ENCODE assay signal across 11 cellular contexts in genomic region chr4:27702710-27703431, GRCh38.
DNase-seq lines count a peak whose midpoint lies in the region; ATAC-seq and TF ChIP-seq lines count a peak whose summit lies in the region.
"Had no signal": no experiment of that assay in that cellular context is flagged by ENCODE, and none has a peak within 500 bp of the region (broad histone marks: within the 10 kb centered on the region; RNA-seq: fewer than 3 reads in every experiment).

No MANE protein-coding gene starts in this region.

- POLR2A ChIA-PET in activated CD8-positive, alpha-beta T cell treated with anti-CD3 and anti-CD28 coated beads for 36 hours (lab: Charles Lee) = interaction anchor here (0.7 kb wide), 1 partner anchor 864 kb away, joined by 3 read pairs; no protein-coding TSS in a partner anchor
- POLR2A ChIA-PET in activated CD8-positive, alpha-beta T cell treated with anti-CD3 and anti-CD28 coated beads, Interleukin-2, amount 10 ng/mL, durations not matched to agents 7 days and 5 days (lab: Charles Lee) = no interaction called here

- no peak for TF ChIP-seq CTCF in activated CD8-positive, alpha-beta T cell treated with anti-CD3 and anti-CD28 coated beads for 36 hours (IDR thresholded peaks at IDR 0.05)
- TF ChIP-seq CTCF in epithelial cell of esophagus (IDR thresholded peaks at IDR 0.05; ENCODE audit: insufficient read depth, low read depth, low read length, missing control alignments) (peak; percentile 27), body of pancreas (IDR thresholded peaks at IDR 0.05) (peak in 1 of 7 experiments; percentile 4)

- no peaks in the 10 kb centered on the region for H3K27me3 ChIP-seq in body of pancreas

- H3K36me3 ChIP-seq in body of pancreas (replicated peaks in 1 of 2; ENCODE audit: insufficient read depth in 1 of 2, low read depth in 2 of 2) = no peaks in the 10 kb centered on the region

- no peak overlapping the region for H3K27ac Mint-ChIP-seq in activated CD8-positive, alpha-beta T cell treated with anti-CD3 and anti-CD28 coated beads for 36 hours
- H3K27ac Mint-ChIP-seq in activated CD8-positive, alpha-beta T cell treated with anti-CD3 and anti-CD28 coated beads, Interleukin-2, amount 10 ng/mL, durations not matched to agents 7 days and 5 days = no peak overlapping the region
- H3K27ac Mint-ChIP-seq: natural killer cell had no signal

- intact Hi-C loops in activated CD8-positive, alpha-beta T cell treated with anti-CD3 and anti-CD28 coated beads for 36 hours (cut with micrococcal nuclease) = no loop called here
- intact Hi-C loops in body of pancreas (cut with DNase I) = no loop called here

- CTCF ChIA-PET in activated CD8-positive, alpha-beta T cell treated with anti-CD3 and anti-CD28 coated beads for 36 hours (lab: Charles Lee) = interaction anchor here (1.8 kb wide), 1 partner anchor 11 kb away, joined by 8 read pairs; no protein-coding TSS in a partner anchor
- CTCF ChIA-PET in activated CD8-positive, alpha-beta T cell treated with anti-CD3 and anti-CD28 coated beads, Interleukin-2, amount 10 ng/mL, durations not matched to agents 7 days and 5 days (lab: Charles Lee) = no interaction called here

- H3K4me3 ChIP-seq in epithelial cell of esophagus (ENCODE audit: low read length) (no peak overlapping the region), body of pancreas (no peak overlapping the region)

- no peaks in the 10 kb centered on the region for H3K36me3 Mint-ChIP-seq in activated CD8-positive, alpha-beta T cell treated with anti-CD3 and anti-CD28 coated beads for 36 hours (ENCODE audit: low read depth)
- no peaks in the 10 kb centered on the region for H3K36me3 Mint-ChIP-seq in activated CD8-positive, alpha-beta T cell treated with anti-CD3 and anti-CD28 coated beads, Interleukin-2, amount 10 ng/mL, durations not matched to agents 7 days and 5 days (ENCODE audit: low read depth)
- H3K36me3 Mint-ChIP-seq: natural killer cell had no signal

- H3K4me1 Mint-ChIP-seq in activated CD8-positive, alpha-beta T cell treated with anti-CD3 and anti-CD28 coated beads for 36 hours (ENCODE audit: low read depth) = no peaks in the 10 kb centered on the region
- H3K4me1 Mint-ChIP-seq in activated CD8-positive, alpha-beta T cell treated with anti-CD3 and anti-CD28 coated beads, Interleukin-2, amount 10 ng/mL, durations not matched to agents 7 days and 5 days (ENCODE audit: low read depth) = no peaks in the 10 kb centered on the region
- H3K4me1 Mint-ChIP-seq: natural killer cell had no signal

- TF ChIP-seq POLR2A in body of pancreas (IDR thresholded peaks at IDR 0.05) = no peak

- peaks cover 7% of the 10 kb centered on the region for H3K9me3 Mint-ChIP-seq in activated CD8-positive, alpha-beta T cell treated with anti-CD3 and anti-CD28 coated beads for 36 hours
- H3K9me3 Mint-ChIP-seq in activated CD8-positive, alpha-beta T cell treated with anti-CD3 and anti-CD28 coated beads, Interleukin-2, amount 10 ng/mL, durations not matched to agents 7 days and 5 days (ENCODE audit: insufficient read depth) = peaks cover 3% of the 10 kb centered on the region

- no peaks in the 10 kb centered on the region for H3K27me3 Mint-ChIP-seq in activated CD8-positive, alpha-beta T cell treated with anti-CD3 and anti-CD28 coated beads for 36 hours
- no peaks in the 10 kb centered on the region for H3K27me3 Mint-ChIP-seq in activated CD8-positive, alpha-beta T cell treated with anti-CD3 and anti-CD28 coated beads, Interleukin-2, amount 10 ng/mL, durations not matched to agents 7 days and 5 days (ENCODE audit: low read depth)

- H3K9me3 ChIP-seq in body of pancreas = no peaks in the 10 kb centered on the region

- no peak for ATAC-seq in activated CD8-positive, alpha-beta T cell treated with anti-CD3 and anti-CD28 coated beads for 36 hours
- ATAC-seq in activated CD8-positive, alpha-beta T cell treated with anti-CD3 and anti-CD28 coated beads, Interleukin-2, amount 10 ng/mL, durations not matched to agents 7 days and 5 days = no peak
- no peak for ATAC-seq in HG03108 (IDR thresholded peaks at IDR 0.05; ENCODE audit: unreplicated experiment)
- ATAC-seq in body of pancreas = no peak
- ATAC-seq in GM19328 (IDR thresholded peaks at IDR 0.05; ENCODE audit: unreplicated experiment) = no peak
- ATAC-seq: natural killer cell had no signal

- DNase-seq in activated CD8-positive, alpha-beta T cell treated with anti-CD3 and anti-CD28 coated beads for 36 hours = peak; percentile 7
- DNase-seq in activated CD8-positive, alpha-beta T cell treated with anti-CD3 and anti-CD28 coated beads, Interleukin-2, amount 10 ng/mL, durations not matched to agents 7 days and 5 days = no peak
- DNase-seq in NCI-H748 (lab: John Stamatoyannopoulos, UW; ENCODE audit: unreplicated experiment) (peak; percentile 91), epithelial cell of esophagus (ENCODE audit: low read depth) (peak; percentile 69), body of pancreas (no peak), DMS153 treated with DMSO at 0.1 percent for 48 hours (lab: John Stamatoyannopoulos, UW; ENCODE audit: unreplicated experiment) (no peak)
- DNase-seq: foreskin fibroblast, natural killer cell, T-helper 1 cell had no signal

- H3K4me3 Mint-ChIP-seq in activated CD8-positive, alpha-beta T cell treated with anti-CD3 and anti-CD28 coated beads for 36 hours = no peak overlapping the region
- H3K4me3 Mint-ChIP-seq in activated CD8-positive, alpha-beta T cell treated with anti-CD3 and anti-CD28 coated beads, Interleukin-2, amount 10 ng/mL, durations not matched to agents 7 days and 5 days = no peak overlapping the region
- H3K4me3 Mint-ChIP-seq: natural killer cell had no signal

- H3K27ac ChIP-seq in body of pancreas = no peak overlapping the region

- 31 to 35% methylated on average over 5 of the region's 5 CpGs for WGBS in body of pancreas, 2 donors

- H3K4me1 ChIP-seq in body of pancreas = no peaks in the 10 kb centered on the region

Comparison
In these comparisons a context has a peak if more than half of its experiments do, and no peak if none do; other contexts are left out.
1. DNase-seq: peak in activated CD8-positive, alpha-beta T cell treated with anti-CD3 and anti-CD28 coated beads for 36 hours (single experiment), NCI-H748 (single experiment) and epithelial cell of esophagus (single experiment); none in activated CD8-positive, alpha-beta T cell treated with anti-CD3 and anti-CD28 coated beads, Interleukin-2, amount 10 ng/mL, durations not matched to agents 7 days and 5 days (single experiment), body of pancreas (0 of 4) and DMS153 treated with DMSO at 0.1 percent for 48 hours (single experiment).